8 cellular contexts compared by ENCODE assay signal in genomic region chrX:8731579-8732395, GRCh38. TPM values are rescaled to one million over a fixed set of nuclear protein-coding genes. Genes with fewer than 3 reads are reported as not detected.
DNase-seq lines count a peak whose midpoint lies in the region; ATAC-seq and TF ChIP-seq lines count a peak whose summit lies in the region.

TSS of gene ANOS1 (minus strand) at chrX:8732137. CDS start at chrX:8732036, 101 bp downstream.

- no peaks in the 10 kb centered on the region for H3K4me1 ChIP-seq in colonic mucosa
- H3K4me1 ChIP-seq in lung (ENCODE audit: control insufficient read depth in 2 of 2, insufficient read depth in 2 of 2, low read length in 2 of 2), result peaks cover 0 to 3% of the 10 kb centered on the region in 2 donors

- ATAC-seq in lung (ENCODE audit: insufficient read depth, low FRiP score) (peak; percentile 85), HG02642 (IDR thresholded peaks at IDR 0.05; ENCODE audit: poor library complexity, unreplicated experiment) (no peak)

- no peaks in the 10 kb centered on the region for H3K9me3 ChIP-seq in colonic mucosa
- H3K9me3 ChIP-seq in lung (ENCODE audit: control insufficient read depth in 2 of 2, insufficient read depth in 1 of 2, low read length in 1 of 2), result peaks cover 0 to 4% of the 10 kb centered on the region in 2 donors

- H3K36me3 Mint-ChIP-seq in type B pancreatic cell, result no peaks in the 10 kb centered on the region

- DNase-seq in Ammon's horn (ENCODE audit: low spot score) (peak; percentile 72), M059J (ENCODE audit: low read depth) (peak; percentile 16), colonic mucosa (no peak), lung (ENCODE audit: low spot score) (peak; percentile 80), type B pancreatic cell (ENCODE audit: extremely low spot score, unreplicated experiment) (peak; percentile 80), activated T-cell treated with anti-CD3 and anti-CD28 coated beads for 4 hours (no peak), SW480 (ENCODE audit: low spot score) (no peak)

- intact Hi-C loops in colonic mucosa (cut with DNase I), result loop anchor here (10.0 kb wide), 1 partner anchor 547 kb away; no protein-coding TSS in a partner anchor

- H3K27me3 ChIP-seq in colonic mucosa (peaks cover 27% of the 10 kb centered on the region), lung (ENCODE audit: control insufficient read depth, insufficient read depth) (no peaks in the 10 kb centered on the region)

- WGBS in lung, 2 donors, result 0 to 2% methylated on average over 21 to 87 of the region's 87 CpGs

- peak within 1 kb of the TSS; percentile 88 for H3K4me3 Mint-ChIP-seq in type B pancreatic cell

- no peaks in the 10 kb centered on the region for H3K9me3 Mint-ChIP-seq in type B pancreatic cell

- H3K4me3 ChIP-seq in colonic mucosa, result peak within 1 kb of the TSS; percentile 13
- peak within 1 kb of the TSS; percentile 40 for H3K4me3 ChIP-seq in lung

- peaks cover 75% of the 10 kb centered on the region for H3K27me3 Mint-ChIP-seq in type B pancreatic cell

- no peak within 1 kb of the TSS for H3K9ac ChIP-seq in colonic mucosa (ENCODE audit: low read depth in 2 of 2, low read length in 2 of 2)

- H3K27ac ChIP-seq in colonic mucosa (no peak within 1 kb of the TSS), lung (ENCODE audit: low read depth in 1 of 2, low read length in 1 of 2) (peak within 1 kb of the TSS in 1 of 2 donors; percentile 26)

- TF ChIP-seq CTCF in colonic mucosa (IDR thresholded peaks at IDR 0.05), result no peak
- TF ChIP-seq CTCF in lung (IDR thresholded peaks at IDR 0.05; ENCODE audit: control extremely low read depth, extremely low read depth), result no peak
- TF ChIP-seq CTCF in type B pancreatic cell (conservative IDR thresholded peaks at IDR 0.05), result peak; percentile 49

- peaks cover 10% of the 10 kb centered on the region for H3K4me1 Mint-ChIP-seq in type B pancreatic cell (ENCODE audit: unreplicated experiment)

- peak within 1 kb of the TSS; percentile 39 for H3K27ac Mint-ChIP-seq in type B pancreatic cell

- H3K36me3 ChIP-seq in colonic mucosa (no peaks in the 10 kb centered on the region), lung (ENCODE audit: control insufficient read depth in 2 of 2, insufficient read depth in 2 of 2, low read length in 2 of 2) (no peaks in the 10 kb centered on the region)

RNA-seq across cellular contexts. Expression of gene ANOS1, which starts in this region (rescaled TPM):
- total RNA-seq in M059J (2014; rRNA removed; shearing (Covaris generic)), result 0.22 and 1.0 TPM in 2 replicates
- total RNA-seq in colonic mucosa (under 1 TPM; 0.24 to 0.52 TPM), lung (10 to 100 TPM; 24.3 to 44.2 TPM), type B pancreatic cell (ENCODE audit: low replicate concordance) (14.3 and 19.9 TPM in 2 replicates)
- 10 to 100 TPM in 1 of 2 donors, 1 to 10 TPM in 1; 6.0 to 20.2 TPM for polyA plus RNA-seq in lung

Comparison
In these comparisons a context has a peak if more than half of its experiments do, and no peak if none do; other contexts are left out.
1. DNase-seq: peak in Ammon's horn (single experiment), M059J (single experiment), lung (single experiment) and type B pancreatic cell (single experiment); none in colonic mucosa (single experiment), activated T-cell treated with anti-CD3 and anti-CD28 coated beads for 4 hours (single experiment) and SW480 (single experiment).